29 cellular contexts compared by ENCODE assay signal in genomic region chr11:120529214-120529613, GRCh38. TPM values are rescaled to one million over a fixed set of nuclear protein-coding genes. Genes with fewer than 3 reads are reported as not detected.
"Had no signal": no experiment of that assay in that cellular context is flagged by ENCODE, and none has a peak within 500 bp of the region (broad histone marks: within the 10 kb centered on the region; RNA-seq: fewer than 3 reads in every experiment).

No MANE protein-coding gene starts in this region.

- H3K36me3 ChIP-seq: Peyer's patch had no signal

- H3K27ac ChIP-seq: Peyer's patch, RWPE1 had no signal

- H3K36me3 Mint-ChIP-seq: activated CD8-positive, alpha-beta memory T cell treated with anti-CD3 and anti-CD28 coated beads, Interleukin-2, amount 10 ng/mL, durations not matched to agents 7 days and 5 days; activated naive CD4-positive, alpha-beta T cell treated with anti-CD3 and anti-CD28 coated beads, Interleukin-2, amount 50 U/mL, for 72 hours; brain had no signal

- H3K4me1 Mint-ChIP-seq: activated B cell treated with CpG ODN at 0.5 μM for 24 hours; activated CD4-positive, alpha-beta T cell treated with anti-CD3 and anti-CD28 coated beads, Interleukin-2, amount 10 ng/mL, durations not matched to agents 24 days and 14 days; activated CD8-positive, alpha-beta memory T cell treated with anti-CD3 and anti-CD28 coated beads, Interleukin-2, amount 10 ng/mL, durations not matched to agents 7 days and 5 days; activated naive CD8-positive, alpha-beta T cell treated with anti-CD3 and anti-CD28 coated beads, Interleukin-2, amount 50 U/mL, for 24 hours; central memory CD8-positive, alpha-beta T cell; T-helper 17 cell had no signal

- H3K4me3 Mint-ChIP-seq: activated B cell treated with CpG ODN at 0.5 μM for 24 hours; activated CD4-positive, alpha-beta T cell treated with anti-CD3 and anti-CD28 coated beads, Interleukin-2, amount 10 ng/mL, durations not matched to agents 24 days and 14 days; activated CD8-positive, alpha-beta memory T cell treated with anti-CD3 and anti-CD28 coated beads, Interleukin-2, amount 10 ng/mL, durations not matched to agents 7 days and 5 days; activated naive CD8-positive, alpha-beta T cell treated with anti-CD3 and anti-CD28 coated beads, Interleukin-2, amount 50 U/mL, for 24 hours; activated T-cell treated with anti-CD3 and anti-CD28 coated beads, Interleukin-2, amount 50 U/mL, for 24 hours; activated T-helper 1 cell treated with anti-CD3 and anti-CD28 coated beads, Interleukin-12 subunit alpha, Interleukin-12 subunit beta, Interleukin-2, Interleukin-4 antibody, amounts not matched to agents 30 ng/mL and 10 ng/mL and 1 ng/mL, durations not matched to agents 14 hours and 24 hours and 36 hours; brain; central memory CD8-positive, alpha-beta T cell; T-helper 17 cell had no signal

- DNase-seq: activated B cell treated with CpG ODN at 0.5 μM for 24 hours; activated CD4-positive, alpha-beta T cell treated with anti-CD3 and anti-CD28 coated beads for 1 hour; activated CD4-positive, alpha-beta T cell treated with anti-CD3 and anti-CD28 coated beads, Interleukin-2, amount 10 ng/mL, durations not matched to agents 24 days and 14 days; activated CD4-positive, alpha-beta T cell treated with anti-CD3 and anti-CD28 coated beads, Interleukin-2, amount 50 U/mL, for 48 hours; activated CD8-positive, alpha-beta memory T cell treated with anti-CD3 and anti-CD28 coated beads, Interleukin-2, amount 10 ng/mL, durations not matched to agents 7 days and 5 days; activated effector memory CD4-positive, alpha-beta T cell treated with Interleukin-2 at 50 U/mL for 16 hours; activated naive CD4-positive, alpha-beta T cell treated with Interleukin-2 at 50 U/mL for 16 hours; activated naive CD8-positive, alpha-beta T cell treated with anti-CD3 and anti-CD28 coated beads, Interleukin-2, amount 50 U/mL, for 24 hours; activated T-cell treated with anti-CD3 and anti-CD28 coated beads, Interleukin-2, amount 50 U/mL, for 24 hours; amniotic stem cell; MM.1S; NCI-H1105; NCI-H1436; NCI-H1694 treated with DMSO at 0.1 percent for 48 hours; NCI-H2029 treated with DMSO at 0.1 percent for 48 hours; NCI-H345; NCI-H510A; NCI-H526 treated with DMSO at 0.1 percent for 48 hours; NCI-H82; Peyer's patch; SHP77 treated with DMSO at 0.1 percent for 48 hours; T-helper 17 cell; T-helper 9 cell had no signal

- FAIRE-seq: astrocyte had no signal

- H3K27ac Mint-ChIP-seq: activated B cell treated with CpG ODN at 0.5 μM for 24 hours; activated CD4-positive, alpha-beta T cell treated with anti-CD3 and anti-CD28 coated beads, Interleukin-2, amount 10 ng/mL, durations not matched to agents 24 days and 14 days; activated CD8-positive, alpha-beta memory T cell treated with anti-CD3 and anti-CD28 coated beads, Interleukin-2, amount 10 ng/mL, durations not matched to agents 7 days and 5 days; activated naive CD4-positive, alpha-beta T cell treated with anti-CD3 and anti-CD28 coated beads, Interleukin-2, amount 50 U/mL, for 72 hours; activated naive CD8-positive, alpha-beta T cell treated with anti-CD3 and anti-CD28 coated beads, Interleukin-2, amount 50 U/mL, for 24 hours; activated T-cell treated with anti-CD3 and anti-CD28 coated beads, Interleukin-2, amount 50 U/mL, for 24 hours; activated T-helper 1 cell treated with anti-CD3 and anti-CD28 coated beads, Interleukin-12 subunit alpha, Interleukin-12 subunit beta, Interleukin-2, Interleukin-4 antibody, amounts not matched to agents 30 ng/mL and 10 ng/mL and 1 ng/mL, durations not matched to agents 14 hours and 24 hours and 36 hours; T-helper 17 cell had no signal

- ATAC-seq: activated CD8-positive, alpha-beta memory T cell treated with anti-CD3 and anti-CD28 coated beads, Interleukin-2, amount 10 ng/mL, durations not matched to agents 7 days and 5 days; activated naive CD4-positive, alpha-beta T cell treated with anti-CD3 and anti-CD28 coated beads, Interleukin-2, amount 50 U/mL, for 72 hours; activated naive CD8-positive, alpha-beta T cell treated with anti-CD3 and anti-CD28 coated beads, Interleukin-2, amount 50 U/mL, for 24 hours; T-helper 17 cell had no signal

- H3K4me3 ChIP-seq: Peyer's patch had no signal

- H3K9me3 ChIP-seq: Peyer's patch had no signal

- H3K27me3 ChIP-seq: Peyer's patch had no signal

- H3K27me3 Mint-ChIP-seq: activated CD4-positive, alpha-beta T cell treated with anti-CD3 and anti-CD28 coated beads, Interleukin-2, amount 10 ng/mL, durations not matched to agents 24 days and 14 days had no signal

- H3K9me3 Mint-ChIP-seq: activated B cell treated with CpG ODN at 0.5 μM for 24 hours; activated CD4-positive, alpha-beta T cell treated with anti-CD3 and anti-CD28 coated beads, Interleukin-2, amount 10 ng/mL, durations not matched to agents 24 days and 14 days; activated naive CD4-positive, alpha-beta T cell treated with anti-CD3 and anti-CD28 coated beads, Interleukin-2, amount 50 U/mL, for 72 hours; activated naive CD8-positive, alpha-beta T cell treated with anti-CD3 and anti-CD28 coated beads, Interleukin-2, amount 50 U/mL, for 24 hours; activated T-cell treated with anti-CD3 and anti-CD28 coated beads, Interleukin-2, amount 50 U/mL, for 24 hours; activated T-helper 1 cell treated with anti-CD3 and anti-CD28 coated beads, Interleukin-12 subunit alpha, Interleukin-12 subunit beta, Interleukin-2, Interleukin-4 antibody, amounts not matched to agents 30 ng/mL and 10 ng/mL and 1 ng/mL, durations not matched to agents 14 hours and 24 hours and 36 hours; central memory CD8-positive, alpha-beta T cell had no signal

RNA-seq across cellular contexts. Expression of gene GRIK4, which starts 17.7 kb away (rescaled TPM):
- total RNA-seq: activated B cell treated with CpG ODN at 0.5 μM for 24 hours; activated naive CD4-positive, alpha-beta T cell treated with anti-CD3 and anti-CD28 coated beads, Interleukin-2, amount 50 U/mL, for 72 hours had no signal
